Comparison of ENCODE assay signal across 8 cellular contexts in genomic region chr11:128720522-128720985, GRCh38. TPM values are rescaled to one million over a fixed set of nuclear protein-coding genes. Genes with fewer than 3 reads are reported as not detected.
DNase-seq lines count a peak whose midpoint lies in the region; ATAC-seq and TF ChIP-seq lines count a peak whose summit lies in the region.

No MANE protein-coding gene starts in this region.

- WGBS in mesendoderm (ENCODE audit: extremely low coverage, insufficient coverage, low lambda C conversion rate): no CpG with 5 or more reads among the region's 17 CpGs

- peak overlapping the region; percentile 1 for H3K4me3 ChIP-seq in CD8-positive, alpha-beta T cell (ENCODE audit: low read depth, low read length)
- no peak overlapping the region for H3K4me3 ChIP-seq in mesendoderm (ENCODE audit: low read length)

- H3K27me3 ChIP-seq in CD8-positive, alpha-beta T cell (ENCODE audit: insufficient read depth, low read length): no peaks in the 10 kb centered on the region
- H3K27me3 ChIP-seq in mesendoderm (ENCODE audit: insufficient read depth, low read length, poor library complexity): no peaks in the 10 kb centered on the region

- no peak overlapping the region for H4K5ac ChIP-seq in mesendoderm (ENCODE audit: low read length)

- POLR2A ChIA-PET in CD8-positive, alpha-beta T cell (lab: Charles Lee): interaction anchor here (1.1 kb wide), 1 partner anchor 27 kb away, joined by 3 read pairs; the partner anchor contains the start of gene FLI1

- H3K36me3 ChIP-seq in CD8-positive, alpha-beta T cell (ENCODE audit: insufficient read depth, low read length): no peaks in the 10 kb centered on the region
- H3K36me3 ChIP-seq in mesendoderm (ENCODE audit: control insufficient read depth, insufficient read depth, low read length): no peaks in the 10 kb centered on the region

- peak overlapping the region; percentile 99 for H3K27ac Mint-ChIP-seq in CD8-positive, alpha-beta T cell

- no peaks in the 10 kb centered on the region for H3K9me3 ChIP-seq in CD8-positive, alpha-beta T cell (ENCODE audit: low read length)

- no peaks in the 10 kb centered on the region for H3K79me2 ChIP-seq in mesendoderm (ENCODE audit: control insufficient read depth, insufficient read depth, low read length)

- intact Hi-C loops in CD8-positive, alpha-beta T cell (cut with DNase I, micrococcal nuclease): loop anchor here in 1 of 2 experiments (10.0 kb wide), 1 partner anchor 196 kb away; no protein-coding TSS in a partner anchor

- no peak overlapping the region for H3K9ac ChIP-seq in mesendoderm (ENCODE audit: low read length)

- no peak overlapping the region for H4K8ac ChIP-seq in mesendoderm (ENCODE audit: low read depth, low read length)

- H3K36me3 Mint-ChIP-seq in CD8-positive, alpha-beta T cell: peaks cover 14% of the 10 kb centered on the region
- H3K36me3 Mint-ChIP-seq in activated T-cell treated with anti-CD3 and anti-CD28 coated beads, Interleukin-2, amount 50 U/mL, for 4 hours (ENCODE audit: insufficient read depth): peaks cover 2% of the 10 kb centered on the region

- H3K4me2 ChIP-seq in mesendoderm (ENCODE audit: low read length): no peak overlapping the region

- no peak overlapping the region for H3K4ac ChIP-seq in mesendoderm (ENCODE audit: low read depth, low read length)

- H3K27ac ChIP-seq in CD8-positive, alpha-beta T cell (ENCODE audit: low read depth, low read length): peak overlapping the region; percentile 8
- H3K27ac ChIP-seq in mesendoderm (ENCODE audit: low read depth, low read length): no peak overlapping the region

- CTCF ChIA-PET in CD8-positive, alpha-beta T cell (lab: Charles Lee): interaction anchor here (1.0 to 2.2 kb wide), 3 partner anchors 9 to 563 kb away, joined by 3 to 7 read pairs (median 3); no protein-coding TSS in a partner anchor

- no peak overlapping the region for H2BK5ac ChIP-seq in mesendoderm (ENCODE audit: low read length)

- peaks cover 98% of the 10 kb centered on the region for H3K4me1 Mint-ChIP-seq in CD8-positive, alpha-beta T cell (ENCODE audit: low read depth)
- H3K4me1 Mint-ChIP-seq in activated T-cell treated with anti-CD3 and anti-CD28 coated beads, Interleukin-2, amount 50 U/mL, for 4 hours (ENCODE audit: low read depth): peaks cover 99% of the 10 kb centered on the region

- DNase-seq in CD8-positive, alpha-beta T cell: peak in 5 of 7 experiments; percentile 39 to 67 (median 56)
- peak; percentile 29 for DNase-seq in activated T-cell treated with anti-CD3 and anti-CD28 coated beads, Interleukin-2, amount 50 U/mL, for 4 hours
- no peak for DNase-seq in mesendoderm
- DNase-seq in GDM1 (lab: John Stamatoyannopoulos, UW): no peak
- DNase-seq in RKO (ENCODE audit: low spot score): no peak
- no peak for DNase-seq in T1000 (lab: John Stamatoyannopoulos, UW)

- no peaks in the 10 kb centered on the region for H3K9me3 Mint-ChIP-seq in CD8-positive, alpha-beta T cell
- H3K9me3 Mint-ChIP-seq in activated T-cell treated with anti-CD3 and anti-CD28 coated beads, Interleukin-2, amount 50 U/mL, for 4 hours: no peaks in the 10 kb centered on the region

- no peak for TF ChIP-seq CTCF in CD8-positive, alpha-beta T cell (IDR thresholded peaks at IDR 0.05)

- H2BK15ac ChIP-seq in mesendoderm (replicated peaks; ENCODE audit: low read depth): no peak overlapping the region

- ATAC-seq in CD8-positive, alpha-beta T cell: peak; percentile 59
- ATAC-seq in GM19438 (IDR thresholded peaks at IDR 0.05; ENCODE audit: low read depth, unreplicated experiment) (peak; percentile 62), HG03442 (IDR thresholded peaks at IDR 0.05; ENCODE audit: unreplicated experiment) (peak; percentile 66)
- ATAC-seq in activated T-cell treated with anti-CD3 and anti-CD28 coated beads, Interleukin-2, amount 50 U/mL, for 4 hours: peak; percentile 71 to 74

- H3K4me3 Mint-ChIP-seq in CD8-positive, alpha-beta T cell: peak overlapping the region; percentile 82
- H3K4me3 Mint-ChIP-seq in activated T-cell treated with anti-CD3 and anti-CD28 coated beads, Interleukin-2, amount 50 U/mL, for 4 hours: peak overlapping the region; percentile 76

- H2BK120ac ChIP-seq in mesendoderm (ENCODE audit: low read depth, low read length): peak overlapping the region; percentile 75

- H3K23ac ChIP-seq in mesendoderm (ENCODE audit: low read length): no peak overlapping the region

- H2AK5ac ChIP-seq in mesendoderm (ENCODE audit: low read length): no peak overlapping the region

- peak overlapping the region; percentile 72 for H3K56ac ChIP-seq in mesendoderm (ENCODE audit: low read length)

- H3K79me1 ChIP-seq in mesendoderm (ENCODE audit: low read length): no peaks in the 10 kb centered on the region

- no peak overlapping the region for H3K18ac ChIP-seq in mesendoderm (ENCODE audit: low read length)

- peaks cover 100% of the 10 kb centered on the region for H3K4me1 ChIP-seq in CD8-positive, alpha-beta T cell (ENCODE audit: insufficient read depth, low read length)
- H3K4me1 ChIP-seq in mesendoderm (ENCODE audit: control insufficient read depth, low read depth, low read length): peaks cover 3% of the 10 kb centered on the region

- H3K27me3 Mint-ChIP-seq in CD8-positive, alpha-beta T cell (ENCODE audit: low read depth): no peaks in the 10 kb centered on the region
- no peaks in the 10 kb centered on the region for H3K27me3 Mint-ChIP-seq in activated T-cell treated with anti-CD3 and anti-CD28 coated beads, Interleukin-2, amount 50 U/mL, for 4 hours (ENCODE audit: low read depth)

RNA-seq across cellular contexts. Expression of gene FLI1, which starts 26.7 kb away (rescaled TPM):
- 10 to 100 TPM; 35.6 to 37.3 TPM for total RNA-seq in CD8-positive, alpha-beta T cell
- total RNA-seq in activated T-cell treated with anti-CD3 and anti-CD28 coated beads, Interleukin-2, amount 50 U/mL, for 4 hours: 10 to 100 TPM; 18.1 to 22.7 (median 21.7) TPM
- 0.21 TPM for polyA plus RNA-seq in mesendoderm (2013, experiment 1 of 2)
- 0.25 TPM for polyA plus RNA-seq in mesendoderm (2013, experiment 2 of 2)

Comparison
In these comparisons a context has a peak if more than half of its experiments do, and no peak if none do; other contexts are left out.
1. DNase-seq: peak in CD8-positive, alpha-beta T cell (5 of 7) and activated T-cell treated with anti-CD3 and anti-CD28 coated beads, Interleukin-2, amount 50 U/mL, for 4 hours (single experiment); none in mesendoderm (single experiment), GDM1 (single experiment), RKO (single experiment) and T1000 (single experiment).
2. Peak in every context shown above with its lines, with median percentiles within 50 percentile points of each other: ATAC-seq.